8 cellular contexts compared by ENCODE assay signal in the genomic region with DNA sequence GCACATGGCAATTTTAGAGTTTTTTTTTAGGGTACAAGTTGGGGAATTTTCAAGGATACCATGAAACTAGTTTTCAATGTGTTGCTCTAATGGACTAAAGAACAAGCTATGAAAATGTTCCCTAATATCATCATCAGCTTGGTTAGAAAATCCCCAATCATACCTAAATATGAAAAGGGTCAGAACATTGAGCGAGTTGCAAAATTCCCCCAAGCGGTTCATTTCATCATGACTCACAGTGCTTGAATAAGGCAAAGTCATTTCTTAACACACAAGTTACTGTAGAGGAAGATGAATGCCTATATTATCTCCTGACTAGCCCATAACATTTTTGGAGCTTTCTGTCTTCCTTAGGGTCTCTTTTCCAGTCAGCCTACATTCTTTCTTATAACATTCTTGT.
DNase-seq lines count a peak whose midpoint lies in the region; ATAC-seq and TF ChIP-seq lines count a peak whose summit lies in the region.

No MANE protein-coding gene starts in this region.

- no peak overlapping the region for H2BK120ac ChIP-seq in mesendoderm (ENCODE audit: low read depth, low read length)

- CTCF ChIA-PET in A673 (lab: Charles Lee): interaction anchor here (0.8 kb wide), 1 partner anchor 65 kb away, joined by 3 read pairs; no protein-coding TSS in a partner anchor

- no peaks in the 10 kb centered on the region for H3K9me3 ChIP-seq in A673 (ENCODE audit: low read depth, low read length, poor library complexity, severe bottlenecking)

- H4K8ac ChIP-seq in mesendoderm (ENCODE audit: low read depth, low read length): no peak overlapping the region

- peak; percentile 77 for DNase-seq in A673 (ENCODE audit: low spot score)
- peak; percentile 6 for DNase-seq in mesendoderm
- DNase-seq in middle frontal gyrus (ENCODE audit: extremely low spot score, low spot score): no peak
- DNase-seq in NCI-H146 treated with DMSO at 0.1 percent for 48 hours (lab: John Stamatoyannopoulos, UW; ENCODE audit: unreplicated experiment): no peak
- no peak for DNase-seq in mesothelial cell of epicardium (ENCODE audit: low spot score in 2 of 2, unreplicated experiment in 2 of 2)

- no peak overlapping the region for H3K4me2 ChIP-seq in mesendoderm (ENCODE audit: low read length)

- H2AK5ac ChIP-seq in mesendoderm (ENCODE audit: low read length): no peak overlapping the region

- H3K18ac ChIP-seq in mesendoderm (ENCODE audit: low read length): no peak overlapping the region

- H3K27ac ChIP-seq in A673 (ENCODE audit: low read depth, low read length, poor library complexity, severe bottlenecking): no peak overlapping the region
- H3K27ac ChIP-seq in mesendoderm (ENCODE audit: low read depth, low read length): no peak overlapping the region

- H3K9ac ChIP-seq in mesendoderm (ENCODE audit: low read length): no peak overlapping the region

- H3K36me3 Mint-ChIP-seq in mesothelial cell of epicardium: no peaks in the 10 kb centered on the region

- no peak overlapping the region for H3K56ac ChIP-seq in mesendoderm (ENCODE audit: low read length)

- H3K23ac ChIP-seq in mesendoderm (ENCODE audit: low read length): no peak overlapping the region

- no peaks in the 10 kb centered on the region for H3K79me1 ChIP-seq in mesendoderm (ENCODE audit: low read length)

- H2BK5ac ChIP-seq in mesendoderm (ENCODE audit: low read length): no peak overlapping the region

- H3K4ac ChIP-seq in mesendoderm (ENCODE audit: low read depth, low read length): no peak overlapping the region

- no peak overlapping the region for H3K4me3 Mint-ChIP-seq in mesothelial cell of epicardium

- peaks cover 4% of the 10 kb centered on the region for H3K9me3 Mint-ChIP-seq in mesothelial cell of epicardium

- H3K36me3 ChIP-seq in A673 (ENCODE audit: insufficient read depth, low read length, poor library complexity, severe bottlenecking): no peaks in the 10 kb centered on the region
- H3K36me3 ChIP-seq in mesendoderm (ENCODE audit: control insufficient read depth, insufficient read depth, low read length): no peaks in the 10 kb centered on the region

- no peaks in the 10 kb centered on the region for H3K79me2 ChIP-seq in mesendoderm (ENCODE audit: control insufficient read depth, insufficient read depth, low read length)

- no TSS peak for BruUV-seq in A673 (replicated peaks; lab: Mats Ljungman, UMichigan)

- H3K4me1 ChIP-seq in A673 (ENCODE audit: insufficient read depth, low read length, poor library complexity, severe bottlenecking): peaks cover 27% of the 10 kb centered on the region
- H3K4me1 ChIP-seq in mesendoderm (ENCODE audit: control insufficient read depth, low read depth, low read length): peaks cover 3% of the 10 kb centered on the region

- ATAC-seq in GM19043 (IDR thresholded peaks at IDR 0.05; ENCODE audit: low read depth, unreplicated experiment) (peak; percentile 67), HG03175 (IDR thresholded peaks at IDR 0.05; ENCODE audit: unreplicated experiment) (peak; percentile 69)
- peak; percentile 92 to 93 for ATAC-seq in activated CD4-positive, CD25-positive, alpha-beta regulatory T cell treated with anti-CD3 and anti-CD28 coated beads, Interleukin-2, amount 50 U/mL, for 24 hours

- peak overlapping the region; percentile 57 for H2BK15ac ChIP-seq in mesendoderm (replicated peaks; ENCODE audit: low read depth)

- no peak overlapping the region for H3K27ac Mint-ChIP-seq in mesothelial cell of epicardium

- H3K4me1 Mint-ChIP-seq in mesothelial cell of epicardium: peaks cover 26% of the 10 kb centered on the region

- intact Hi-C loops in A673 (cut with micrococcal nuclease; ENCODE audit: unreplicated experiment): loop anchor here (2.0 kb wide), 1 partner anchor 14 kb away; no protein-coding TSS in a partner anchor

- POLR2A ChIA-PET in A673 (lab: Charles Lee; ENCODE audit: low non-redundant PET): no interaction called here

- no peak overlapping the region for H3K4me3 ChIP-seq in A673 (ENCODE audit: low read depth, low read length, poor library complexity, severe bottlenecking)
- H3K4me3 ChIP-seq in mesendoderm (ENCODE audit: low read length): no peak overlapping the region

- WGBS in mesendoderm (ENCODE audit: extremely low coverage, insufficient coverage, low lambda C conversion rate): no CpG with 5 or more reads among the region's 2 CpGs

- TF ChIP-seq CTCF in A673 (conservative IDR thresholded peaks at IDR 0.05; ENCODE audit: low read depth, low read length) (no peak), mesothelial cell of epicardium (IDR thresholded peaks at IDR 0.05; ENCODE audit: unreplicated experiment) (no peak)

- peaks cover 1% of the 10 kb centered on the region for H3K27me3 Mint-ChIP-seq in mesothelial cell of epicardium (ENCODE audit: low read depth)

- H3K27me3 ChIP-seq in A673 (replicated peaks; ENCODE audit: insufficient read depth, low read depth, low read length, poor library complexity) (peaks cover 28% of the 10 kb centered on the region), mesendoderm (ENCODE audit: insufficient read depth, low read length, poor library complexity) (no peaks in the 10 kb centered on the region)

- H4K5ac ChIP-seq in mesendoderm (ENCODE audit: low read length): no peak overlapping the region

Comparison
In these comparisons a context has a peak if more than half of its experiments do, and no peak if none do; other contexts are left out.
1. DNase-seq: peak in A673 (single experiment) and mesendoderm (single experiment); none in middle frontal gyrus (single experiment), NCI-H146 treated with DMSO at 0.1 percent for 48 hours (single experiment) and mesothelial cell of epicardium (0 of 2).
2. Peak in every context shown above with its lines, with median percentiles within 50 percentile points of each other: ATAC-seq.